Comparison of ENCODE assay signal across 1 cellular context in genomic region chr5:55554879-55555278, GRCh38.
A peak's percentile ranks its signal among the peaks of the same experiment; 100 is the strongest.
TF ChIP-seq lines count a peak whose summit lies in the region.

No MANE protein-coding gene starts in this region.

TF ChIP-seq in K562, 482 proteins besides CTCF, POLR2A, EP300 and RAD21:
- TF ChIP-seq CBX8 (IDR thresholded peaks at IDR 0.05; ENCODE audit: borderline replicate concordance, extremely low read depth, low read depth, low read length, poor library complexity, severe bottlenecking) (peak; percentile 41), FOSL1 (tag; conservative IDR thresholded peaks at IDR 0.05) (no peak), ZC3H8 (IDR thresholded peaks at IDR 0.05) (no peak), ZNF551 (CRISPR knock-in tag; IDR thresholded peaks at IDR 0.05) (no peak), KDM4B (IDR thresholded peaks at IDR 0.05; ENCODE audit: borderline replicate concordance in 2 of 2, low read depth in 1 of 2) (no peak), MGA (IDR thresholded peaks at IDR 0.05) (no peak), LARP7 (IDR thresholded peaks at IDR 0.05) (no peak), HMG20A (CRISPR knock-in tag; conservative IDR thresholded peaks at IDR 0.05) (no peak), L3MBTL2 (IDR thresholded peaks at IDR 0.05) (no peak)
